Comparison of ENCODE assay signal across 1 cellular context in the genomic region with DNA sequence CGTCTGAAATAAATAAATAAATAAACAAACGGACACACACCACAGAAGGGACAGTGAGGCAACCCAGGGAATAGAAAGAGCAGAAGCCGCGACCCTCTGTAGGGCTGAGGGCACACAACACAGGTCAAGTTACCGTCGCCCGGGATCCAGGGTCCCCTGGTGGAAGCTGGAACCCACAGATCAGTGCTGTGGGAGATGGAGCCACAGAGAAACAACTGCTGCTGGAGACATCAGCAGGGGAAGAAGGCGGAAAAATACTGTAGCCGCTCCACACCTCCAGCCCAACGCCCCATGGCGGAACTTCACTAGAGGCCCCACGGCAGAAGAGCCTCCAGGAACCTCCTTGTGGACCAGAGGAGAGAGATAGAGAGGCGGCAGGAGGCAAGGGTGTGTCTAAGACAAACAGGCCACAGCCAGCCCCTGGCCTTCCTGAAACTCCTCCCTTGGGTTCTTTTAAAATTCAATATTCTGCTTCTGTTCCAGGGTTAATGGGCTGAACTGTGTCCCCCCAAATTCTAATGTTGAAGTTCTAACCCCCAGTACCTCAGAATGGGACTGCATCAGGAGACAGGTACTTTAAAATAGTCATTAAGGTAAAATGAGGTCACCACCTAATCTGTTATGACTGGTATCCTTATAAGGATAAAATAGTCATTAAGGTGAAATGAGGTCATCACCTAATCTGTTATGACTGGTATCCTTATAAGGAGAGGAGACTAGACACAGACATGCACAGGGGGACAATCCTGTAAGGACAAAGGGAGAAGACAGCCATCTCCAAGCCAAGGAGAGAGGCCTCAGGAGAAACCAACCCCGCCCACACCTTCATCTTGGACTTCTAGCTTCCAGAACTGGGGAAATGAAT.
A peak's percentile ranks its signal among the peaks of the same experiment; 100 is the strongest.
TF ChIP-seq lines count a peak whose summit lies in the region.

No MANE protein-coding gene starts in this region.

TF ChIP-seq in K562, 482 proteins besides CTCF, POLR2A, EP300 and RAD21 (continued from another document and continues in another):
- TF ChIP-seq HCFC1 (IDR thresholded peaks at IDR 0.05; ENCODE audit: low read depth, low read length) (no peak), ATF1 (CRISPR knock-in tag; IDR thresholded peaks at IDR 0.05) (no peak), ATF1 (tag; IDR thresholded peaks at IDR 0.05) (peak; percentile 92), SP1 (CRISPR knock-in tag; IDR thresholded peaks at IDR 0.05) (peak; percentile 27; the same call in 1 of the 2 replicates), ZBTB34 (CRISPR knock-in tag; IDR thresholded peaks at IDR 0.05) (no peak), ZZZ3 (IDR thresholded peaks at IDR 0.05) (no peak), ZBTB40 (IDR thresholded peaks at IDR 0.05) (no peak), ZBTB40 (CRISPR knock-in tag; IDR thresholded peaks at IDR 0.05) (no peak), NFRKB (IDR thresholded peaks at IDR 0.05; ENCODE audit: low read depth) (no peak), ZNF23 (CRISPR knock-in tag; IDR thresholded peaks at IDR 0.05) (no peak), ZNF146 (CRISPR knock-in tag; IDR thresholded peaks at IDR 0.05; ENCODE audit: unreplicated experiment) (no peak), SREBF1 (IDR thresholded peaks at IDR 0.05; ENCODE audit: borderline replicate concordance, low read depth, low read length) (no peak), ZNF239 (CRISPR knock-in tag; IDR thresholded peaks at IDR 0.05) (no peak), CAMTA2 (CRISPR knock-in tag; conservative IDR thresholded peaks at IDR 0.05) (no peak), POLR3G (IDR thresholded peaks at IDR 0.05; ENCODE audit: extremely low read depth, insufficient read length, insufficient replicate concordance) (no peak), ZNF431 (CRISPR knock-in tag; IDR thresholded peaks at IDR 0.05) (no peak), CBFB (CRISPR knock-in tag; IDR thresholded peaks at IDR 0.05) (no peak), TAF9B (IDR thresholded peaks at IDR 0.05; ENCODE audit: partially characterized antibody) (no peak), ESRRB (CRISPR knock-in tag; IDR thresholded peaks at IDR 0.05; ENCODE audit: borderline replicate concordance) (no peak), AFF1 (IDR thresholded peaks at IDR 0.05; ENCODE audit: low read depth in 1 of 2, partially characterized antibody in 2 of 2) (no peak), ZNF282 (CRISPR knock-in tag; IDR thresholded peaks at IDR 0.05) (no peak), ZNF311 (CRISPR knock-in tag; IDR thresholded peaks at IDR 0.05) (no peak), EP400 (IDR thresholded peaks at IDR 0.05) (no peak; the same call in 1 of the 2 replicates)
- TF ChIP-seq, protein P1, sequence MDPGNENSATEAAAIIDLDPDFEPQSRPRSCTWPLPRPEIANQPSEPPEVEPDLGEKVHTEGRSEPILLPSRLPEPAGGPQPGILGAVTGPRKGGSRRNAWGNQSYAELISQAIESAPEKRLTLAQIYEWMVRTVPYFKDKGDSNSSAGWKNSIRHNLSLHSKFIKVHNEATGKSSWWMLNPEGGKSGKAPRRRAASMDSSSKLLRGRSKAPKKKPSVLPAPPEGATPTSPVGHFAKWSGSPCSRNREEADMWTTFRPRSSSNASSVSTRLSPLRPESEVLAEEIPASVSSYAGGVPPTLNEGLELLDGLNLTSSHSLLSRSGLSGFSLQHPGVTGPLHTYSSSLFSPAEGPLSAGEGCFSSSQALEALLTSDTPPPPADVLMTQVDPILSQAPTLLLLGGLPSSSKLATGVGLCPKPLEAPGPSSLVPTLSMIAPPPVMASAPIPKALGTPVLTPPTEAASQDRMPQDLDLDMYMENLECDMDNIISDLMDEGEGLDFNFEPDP (CRISPR knock-in tag; IDR thresholded peaks at IDR 0.05) = no peak
- TF ChIP-seq, protein P2, sequence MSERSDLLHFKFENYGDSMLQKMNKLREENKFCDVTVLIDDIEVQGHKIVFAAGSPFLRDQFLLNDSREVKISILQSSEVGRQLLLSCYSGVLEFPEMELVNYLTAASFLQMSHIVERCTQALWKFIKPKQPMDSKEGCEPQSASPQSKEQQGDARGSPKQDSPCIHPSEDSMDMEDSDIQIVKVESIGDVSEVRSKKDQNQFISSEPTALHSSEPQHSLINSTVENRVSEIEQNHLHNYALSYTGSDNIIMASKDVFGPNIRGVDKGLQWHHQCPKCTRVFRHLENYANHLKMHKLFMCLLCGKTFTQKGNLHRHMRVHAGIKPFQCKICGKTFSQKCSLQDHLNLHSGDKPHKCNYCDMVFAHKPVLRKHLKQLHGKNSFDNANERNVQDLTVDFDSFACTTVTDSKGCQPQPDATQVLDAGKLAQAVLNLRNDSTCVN (CRISPR knock-in tag; IDR thresholded peaks at IDR 0.05) = no peak
- TF ChIP-seq, protein P3, sequence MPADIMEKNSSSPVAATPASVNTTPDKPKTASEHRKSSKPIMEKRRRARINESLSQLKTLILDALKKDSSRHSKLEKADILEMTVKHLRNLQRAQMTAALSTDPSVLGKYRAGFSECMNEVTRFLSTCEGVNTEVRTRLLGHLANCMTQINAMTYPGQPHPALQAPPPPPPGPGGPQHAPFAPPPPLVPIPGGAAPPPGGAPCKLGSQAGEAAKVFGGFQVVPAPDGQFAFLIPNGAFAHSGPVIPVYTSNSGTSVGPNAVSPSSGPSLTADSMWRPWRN (IDR thresholded peaks at IDR 0.05; ENCODE audit: low read depth) = no peak
- TF ChIP-seq, protein P4, sequence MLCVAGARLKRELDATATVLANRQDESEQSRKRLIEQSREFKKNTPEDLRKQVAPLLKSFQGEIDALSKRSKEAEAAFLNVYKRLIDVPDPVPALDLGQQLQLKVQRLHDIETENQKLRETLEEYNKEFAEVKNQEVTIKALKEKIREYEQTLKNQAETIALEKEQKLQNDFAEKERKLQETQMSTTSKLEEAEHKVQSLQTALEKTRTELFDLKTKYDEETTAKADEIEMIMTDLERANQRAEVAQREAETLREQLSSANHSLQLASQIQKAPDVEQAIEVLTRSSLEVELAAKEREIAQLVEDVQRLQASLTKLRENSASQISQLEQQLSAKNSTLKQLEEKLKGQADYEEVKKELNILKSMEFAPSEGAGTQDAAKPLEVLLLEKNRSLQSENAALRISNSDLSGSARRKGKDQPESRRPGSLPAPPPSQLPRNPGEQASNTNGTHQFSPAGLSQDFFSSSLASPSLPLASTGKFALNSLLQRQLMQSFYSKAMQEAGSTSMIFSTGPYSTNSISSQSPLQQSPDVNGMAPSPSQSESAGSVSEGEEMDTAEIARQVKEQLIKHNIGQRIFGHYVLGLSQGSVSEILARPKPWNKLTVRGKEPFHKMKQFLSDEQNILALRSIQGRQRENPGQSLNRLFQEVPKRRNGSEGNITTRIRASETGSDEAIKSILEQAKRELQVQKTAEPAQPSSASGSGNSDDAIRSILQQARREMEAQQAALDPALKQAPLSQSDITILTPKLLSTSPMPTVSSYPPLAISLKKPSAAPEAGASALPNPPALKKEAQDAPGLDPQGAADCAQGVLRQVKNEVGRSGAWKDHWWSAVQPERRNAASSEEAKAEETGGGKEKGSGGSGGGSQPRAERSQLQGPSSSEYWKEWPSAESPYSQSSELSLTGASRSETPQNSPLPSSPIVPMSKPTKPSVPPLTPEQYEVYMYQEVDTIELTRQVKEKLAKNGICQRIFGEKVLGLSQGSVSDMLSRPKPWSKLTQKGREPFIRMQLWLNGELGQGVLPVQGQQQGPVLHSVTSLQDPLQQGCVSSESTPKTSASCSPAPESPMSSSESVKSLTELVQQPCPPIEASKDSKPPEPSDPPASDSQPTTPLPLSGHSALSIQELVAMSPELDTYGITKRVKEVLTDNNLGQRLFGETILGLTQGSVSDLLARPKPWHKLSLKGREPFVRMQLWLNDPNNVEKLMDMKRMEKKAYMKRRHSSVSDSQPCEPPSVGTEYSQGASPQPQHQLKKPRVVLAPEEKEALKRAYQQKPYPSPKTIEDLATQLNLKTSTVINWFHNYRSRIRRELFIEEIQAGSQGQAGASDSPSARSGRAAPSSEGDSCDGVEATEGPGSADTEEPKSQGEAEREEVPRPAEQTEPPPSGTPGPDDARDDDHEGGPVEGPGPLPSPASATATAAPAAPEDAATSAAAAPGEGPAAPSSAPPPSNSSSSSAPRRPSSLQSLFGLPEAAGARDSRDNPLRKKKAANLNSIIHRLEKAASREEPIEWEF (CRISPR knock-in tag; IDR thresholded peaks at IDR 0.05) = peak; percentile 25; the same call in 1 of the 2 replicates
